ENCODE assay signal across 9 cellular contexts in genomic region chr12:47777741-47778558, GRCh38. TPM values are rescaled to one million over a fixed set of nuclear protein-coding genes. Genes with fewer than 3 reads are reported as not detected.
DNase-seq lines count a peak whose midpoint lies in the region; ATAC-seq and TF ChIP-seq lines count a peak whose summit lies in the region.
"Had no signal": no experiment of that assay in that cellular context is flagged by ENCODE, and none has a peak within 500 bp of the region (broad histone marks: within the 10 kb centered on the region; RNA-seq: fewer than 3 reads in every experiment).

No MANE protein-coding gene starts in this region.

- TF ChIP-seq CTCF in upper lobe of left lung (IDR thresholded peaks at IDR 0.05) (no peak), GM13976 (IDR thresholded peaks at IDR 0.05; ENCODE audit: borderline replicate concordance, control extremely low read depth, extremely low read depth, insufficient read depth, missing control alignments) (no peak)

- CTCF ChIA-PET in HEK293T (lab: Yijun Ruan, JAX) = interaction anchor here (0.6 to 5.2 kb wide), 9 partner anchors 11 to 840 kb away, joined by 3 to 40 read pairs (median 5); no protein-coding TSS in a partner anchor

- in situ Hi-C loops in GM13976 (cut with MboI; ENCODE audit: low sequenced_read_pairs, unreplicated experiment) = loop anchor here (10.0 kb wide), 1 partner anchor 63 kb away; no protein-coding TSS in a partner anchor

- H3K36me3 Mint-ChIP-seq in activated T-helper 17 cell treated with anti-CD3 and anti-CD28 coated beads, Interleukin-2, amount 50 U/mL, for 72 hours (ENCODE audit: low read depth) = peaks cover 23% of the 10 kb centered on the region
- H3K36me3 Mint-ChIP-seq: natural killer cell treated with Interleukin-12 subunit alpha and Interleukin-12 subunit beta and Interleukin-15 and Interleukin-18, amount 100 ng/mL, for 72 hours had no signal

- H3K9me3 ChIP-seq in mesodermal cell (ENCODE audit: control insufficient read depth, low read length) = no peaks in the 10 kb centered on the region
- H3K9me3 ChIP-seq in upper lobe of left lung = no peaks in the 10 kb centered on the region

- H3K27me3 ChIP-seq in upper lobe of left lung = no peaks in the 10 kb centered on the region

- H3K4me3 ChIP-seq in mesodermal cell (ENCODE audit: extremely low read depth, insufficient read depth, low read length, poor library complexity, severe bottlenecking) = no peak overlapping the region
- no peak overlapping the region for H3K4me3 ChIP-seq in upper lobe of left lung

- H3K27me3 Mint-ChIP-seq in activated T-helper 17 cell treated with anti-CD3 and anti-CD28 coated beads, Interleukin-2, amount 50 U/mL, for 72 hours = no peaks in the 10 kb centered on the region
- H3K27me3 Mint-ChIP-seq: natural killer cell treated with Interleukin-12 subunit alpha and Interleukin-12 subunit beta and Interleukin-15 and Interleukin-18, amount 100 ng/mL, for 72 hours had no signal

- peak overlapping the region; percentile 40 for H3K27ac Mint-ChIP-seq in activated T-helper 17 cell treated with anti-CD3 and anti-CD28 coated beads, Interleukin-2, amount 50 U/mL, for 72 hours
- H3K27ac Mint-ChIP-seq: natural killer cell treated with Interleukin-12 subunit alpha and Interleukin-12 subunit beta and Interleukin-15 and Interleukin-18, amount 100 ng/mL, for 72 hours had no signal

- H3K27ac ChIP-seq in mesodermal cell (ENCODE audit: low read depth, low read length, severe bottlenecking) = peak overlapping the region; percentile 0
- H3K27ac ChIP-seq in upper lobe of left lung = peak overlapping the region; percentile 27 to 90 (median 76)

- H3K9me3 Mint-ChIP-seq in activated T-helper 17 cell treated with anti-CD3 and anti-CD28 coated beads, Interleukin-2, amount 50 U/mL, for 72 hours = no peaks in the 10 kb centered on the region
- H3K9me3 Mint-ChIP-seq: natural killer cell treated with Interleukin-12 subunit alpha and Interleukin-12 subunit beta and Interleukin-15 and Interleukin-18, amount 100 ng/mL, for 72 hours had no signal

- TF ChIP-seq EP300 in upper lobe of left lung (IDR thresholded peaks at IDR 0.05) = no peak

- no peak for TF ChIP-seq POLR2A in upper lobe of left lung (IDR thresholded peaks at IDR 0.05)

- peaks cover 13% of the 10 kb centered on the region for H3K4me1 Mint-ChIP-seq in activated T-helper 17 cell treated with anti-CD3 and anti-CD28 coated beads, Interleukin-2, amount 50 U/mL, for 72 hours

- ATAC-seq in Right ventricle myocardium inferior (peak; percentile 6), upper lobe of left lung (ENCODE audit: low FRiP score in 2 of 2) (no peak), HG02870 (IDR thresholded peaks at IDR 0.05; ENCODE audit: unreplicated experiment) (no peak)
- ATAC-seq in activated T-helper 17 cell treated with anti-CD3 and anti-CD28 coated beads, Interleukin-2, amount 50 U/mL, for 72 hours (replicated peaks) = no peak
- ATAC-seq: natural killer cell treated with Interleukin-12 subunit alpha and Interleukin-12 subunit beta and Interleukin-15 and Interleukin-18, amount 100 ng/mL, for 72 hours had no signal

- H3K4me1 ChIP-seq in mesodermal cell (ENCODE audit: control insufficient read depth, insufficient read depth, low read length, poor library complexity, severe bottlenecking) = peaks cover 29% of the 10 kb centered on the region
- peaks cover 56 to 64% (median 60%) of the 10 kb centered on the region in 4 donors for H3K4me1 ChIP-seq in upper lobe of left lung

- POLR2A ChIA-PET in HEK293T (lab: Yijun Ruan, JAX) = interaction anchor here (1.1 to 2.5 kb wide), 3 partner anchors 10 to 34 kb away, joined by 3 to 6 read pairs (median 4); no protein-coding TSS in a partner anchor

- whole genome bisulfite sequencing in mesodermal cell (ENCODE audit: insufficient coverage in 2 of 2), 2 experiments = 90 to 93% methylated on average over 6 to 9 of the region's 9 CpGs
- 36 to 41% methylated on average over 9 of the region's 9 CpGs for WGBS in upper lobe of left lung, 2 donors

- DNase-seq in Right ventricle myocardium inferior (ENCODE audit: missing footprints) (no peak), cardiac septum (ENCODE audit: low spot score) (no peak), upper lobe of left lung (no peak), GM13976 (ENCODE audit: low spot score) (no peak), HEK293T (ENCODE audit: extremely low spot score) (no peak)

- intact Hi-C loops in Right ventricle myocardium inferior (cut with DNase I) = loop anchor here (2.0 to 5.0 kb wide), 2 partner anchors 59 to 126 kb away; no protein-coding TSS in a partner anchor
- intact Hi-C loops in cardiac septum (cut with DNase I) = loop anchor here (2.0 kb wide), 2 partner anchors 61 kb away; no protein-coding TSS in a partner anchor

- H3K4me3 Mint-ChIP-seq in activated T-helper 17 cell treated with anti-CD3 and anti-CD28 coated beads, Interleukin-2, amount 50 U/mL, for 72 hours = no peak overlapping the region
- H3K4me3 Mint-ChIP-seq: natural killer cell treated with Interleukin-12 subunit alpha and Interleukin-12 subunit beta and Interleukin-15 and Interleukin-18, amount 100 ng/mL, for 72 hours had no signal

- H3K36me3 ChIP-seq in mesodermal cell (ENCODE audit: control insufficient read depth, insufficient read depth, low read length) = peaks cover 15% of the 10 kb centered on the region
- H3K36me3 ChIP-seq in upper lobe of left lung = peaks cover 0 to 27% (median 19%) of the 10 kb centered on the region in 4 donors

TF ChIP-seq in HEK293T, 16 proteins besides CTCF, POLR2A, EP300 and RAD21:
- TF ChIP-seq L3MBTL2 (conservative IDR thresholded peaks at IDR 0.05) (no peak), NFRKB (IDR thresholded peaks at IDR 0.05) (no peak), ELF4 (IDR thresholded peaks at IDR 0.05) (no peak), LEF1 (IDR thresholded peaks at IDR 0.05; ENCODE audit: borderline replicate concordance) (no peak), FOXA1 (IDR thresholded peaks at IDR 0.05) (no peak), FOXK2 (IDR thresholded peaks at IDR 0.05) (no peak), BHLHE40 (IDR thresholded peaks at IDR 0.05; ENCODE audit: borderline replicate concordance) (no peak), FOXM1 (IDR thresholded peaks at IDR 0.05; ENCODE audit: borderline replicate concordance) (no peak), CTBP1 (IDR thresholded peaks at IDR 0.05; ENCODE audit: borderline replicate concordance) (no peak), ZNF384 (IDR thresholded peaks at IDR 0.05) (no peak), SP1 (IDR thresholded peaks at IDR 0.05) (no peak), HDGF (IDR thresholded peaks at IDR 0.05; ENCODE audit: borderline replicate concordance) (no peak), ARNT (IDR thresholded peaks at IDR 0.05) (no peak), TARDBP (IDR thresholded peaks at IDR 0.05) (no peak), SUZ12 (IDR thresholded peaks at IDR 0.05) (no peak)
- TF ChIP-seq, protein P1, sequence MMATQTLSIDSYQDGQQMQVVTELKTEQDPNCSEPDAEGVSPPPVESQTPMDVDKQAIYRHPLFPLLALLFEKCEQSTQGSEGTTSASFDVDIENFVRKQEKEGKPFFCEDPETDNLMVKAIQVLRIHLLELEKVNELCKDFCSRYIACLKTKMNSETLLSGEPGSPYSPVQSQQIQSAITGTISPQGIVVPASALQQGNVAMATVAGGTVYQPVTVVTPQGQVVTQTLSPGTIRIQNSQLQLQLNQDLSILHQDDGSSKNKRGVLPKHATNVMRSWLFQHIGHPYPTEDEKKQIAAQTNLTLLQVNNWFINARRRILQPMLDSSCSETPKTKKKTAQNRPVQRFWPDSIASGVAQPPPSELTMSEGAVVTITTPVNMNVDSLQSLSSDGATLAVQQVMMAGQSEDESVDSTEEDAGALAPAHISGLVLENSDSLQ (IDR thresholded peaks at IDR 0.05) = no peak

RNA-seq across cellular contexts. Expression of gene SLC48A1, which starts 4.9 kb away (rescaled TPM):
- total RNA-seq in Right ventricle myocardium inferior (23.2 TPM), cardiac septum (20.7 TPM), upper lobe of left lung (10 to 100 TPM; 26.5 to 36.5 (median 33.9) TPM)
- 1 to 10 TPM; 6.7 to 8.2 TPM for total RNA-seq in activated T-helper 17 cell treated with anti-CD3 and anti-CD28 coated beads, Interleukin-2, amount 50 U/mL, for 72 hours
- 13.9 TPM for polyA plus RNA-seq in mesodermal cell (2013, experiment 1 of 2)
- polyA plus RNA-seq in mesodermal cell (2013, experiment 2 of 2) = 14.5 TPM

RNA-seq across cellular contexts. Expression of gene RAPGEF3, which starts 19.3 kb away (rescaled TPM):
- total RNA-seq in Right ventricle myocardium inferior (37.3 TPM), cardiac septum (26.3 TPM), upper lobe of left lung (10 to 100 TPM; 19.0 to 94.0 (median 52.1) TPM)
- total RNA-seq in activated T-helper 17 cell treated with anti-CD3 and anti-CD28 coated beads, Interleukin-2, amount 50 U/mL, for 72 hours = 1 to 10 TPM; 1.4 to 8.4 TPM
- 17.1 TPM for polyA plus RNA-seq in mesodermal cell (2013, experiment 1 of 2)
- 11.3 TPM for polyA plus RNA-seq in mesodermal cell (2013, experiment 2 of 2)

RNA-seq across cellular contexts. Expression of gene HDAC7, which starts 41.8 kb away (rescaled TPM):
- 38.8 TPM for total RNA-seq in Right ventricle myocardium inferior
- 62.7 TPM for total RNA-seq in cardiac septum
- total RNA-seq in activated T-helper 17 cell treated with anti-CD3 and anti-CD28 coated beads, Interleukin-2, amount 50 U/mL, for 72 hours = 100 to 1,000 TPM; 163 to 471 TPM
- polyA plus RNA-seq in mesodermal cell (2013, experiment 1 of 2) = 118 TPM
- polyA plus RNA-seq in mesodermal cell (2013, experiment 2 of 2) = 98.0 TPM
- total RNA-seq in upper lobe of left lung = 100 to 1,000 TPM in 4 of 6 donors, 10 to 100 TPM in 2; 66.6 to 164 (median 126) TPM

RNA-seq across cellular contexts. Expression of gene ENDOU, which starts 52.7 kb away (rescaled TPM):
- total RNA-seq in Right ventricle myocardium inferior (not detected), cardiac septum (0.24 TPM), upper lobe of left lung (1 to 10 TPM in 2 of 6 donors, under 1 TPM in 2, not detected in 2; 0.14 to 2.1 (median 0.83) TPM)
- total RNA-seq in activated T-helper 17 cell treated with anti-CD3 and anti-CD28 coated beads, Interleukin-2, amount 50 U/mL, for 72 hours = under 1 TPM in 1 of 2 donors, not detected in 1; 0.16 TPM
- 0.26 TPM for polyA plus RNA-seq in mesodermal cell (2013, experiment 1 of 2)
- not detected for polyA plus RNA-seq in mesodermal cell (2013, experiment 2 of 2)
- total RNA-seq: natural killer cell treated with Interleukin-12 subunit alpha and Interleukin-12 subunit beta and Interleukin-15 and Interleukin-18, amount 100 ng/mL, for 72 hours had no signal
